Comparison of ENCODE assay signal across 32 cellular contexts in genomic region chr3:53817211-53817610, GRCh38. TPM values are rescaled to one million over a fixed set of nuclear protein-coding genes. Genes with fewer than 3 reads are reported as not detected.
"Had no signal": no experiment of that assay in that cellular context is flagged by ENCODE, and none has a peak within 500 bp of the region (broad histone marks: within the 10 kb centered on the region; RNA-seq: fewer than 3 reads in every experiment).

No MANE protein-coding gene starts in this region.

- H3K4me2 ChIP-seq: hepatocyte had no signal

- H2AFZ ChIP-seq: hepatocyte had no signal

- H3K4me1 ChIP-seq: ascending aorta, prostate gland, tibial nerve had no signal

- H3K79me2 ChIP-seq: hepatocyte had no signal

- H3K36me3 ChIP-seq: ascending aorta, esophagus squamous epithelium, ovary had no signal

- H3K4me3 Mint-ChIP-seq: activated CD4-positive, alpha-beta T cell treated with anti-CD3 and anti-CD28 coated beads for 36 hours; activated naive CD8-positive, alpha-beta T cell; activated T-cell treated with anti-CD3 and anti-CD28 coated beads, Interleukin-2, amount 50 U/mL, for 24 hours; activated T-helper 17 cell treated with anti-CD3 and anti-CD28 coated beads, Interleukin-2, amount 50 U/mL, for 72 hours; brain; naive B cell; nephron progenitor cell; stimulated activated effector memory CD8-positive, alpha-beta T cell treated with anti-CD3 and anti-CD28 coated beads, Interleukin-12 subunit alpha, Interleukin-12 subunit beta, amount 100 ng/mL, for 72 hours; stimulated activated naive CD8-positive, alpha-beta T cell treated with anti-CD3 and anti-CD28 coated beads, Interleukin-15, amount 100 ng/mL, for 72 hours had no signal

- FAIRE-seq: endometrium, frontal cortex, small intestine had no signal

- H3K9me3 ChIP-seq: ascending aorta, esophagus squamous epithelium, neutrophil, ovary, prostate gland, tibial nerve had no signal

- ATAC-seq: activated CD4-positive, alpha-beta T cell treated with anti-CD3 and anti-CD28 coated beads for 36 hours; activated T-helper 17 cell treated with anti-CD3 and anti-CD28 coated beads, Interleukin-2, amount 50 U/mL, for 72 hours; sciatic nerve; stimulated activated effector memory CD8-positive, alpha-beta T cell treated with anti-CD3 and anti-CD28 coated beads, Interleukin-12 subunit alpha, Interleukin-12 subunit beta, amount 100 ng/mL, for 72 hours; stimulated activated naive CD8-positive, alpha-beta T cell treated with anti-CD3 and anti-CD28 coated beads, Interleukin-15, amount 100 ng/mL, for 72 hours had no signal

- H3K4me1 Mint-ChIP-seq: activated CD4-positive, alpha-beta T cell treated with anti-CD3 and anti-CD28 coated beads for 36 hours; activated T-helper 17 cell treated with anti-CD3 and anti-CD28 coated beads, Interleukin-2, amount 50 U/mL, for 72 hours; nephron progenitor cell; stimulated activated naive CD8-positive, alpha-beta T cell treated with anti-CD3 and anti-CD28 coated beads, Interleukin-15, amount 100 ng/mL, for 72 hours had no signal

- H3K27ac ChIP-seq: ascending aorta, epithelial cell of prostate, esophagus squamous epithelium, hepatocyte, neutrophil, ovary, prostate gland, SK-N-MC, tibial nerve had no signal

- H3K9me3 Mint-ChIP-seq: activated T-cell treated with anti-CD3 and anti-CD28 coated beads, Interleukin-2, amount 50 U/mL, for 24 hours; activated T-helper 17 cell treated with anti-CD3 and anti-CD28 coated beads, Interleukin-2, amount 50 U/mL, for 72 hours; brain; naive B cell; nephron progenitor cell; stimulated activated effector memory CD8-positive, alpha-beta T cell treated with anti-CD3 and anti-CD28 coated beads, Interleukin-12 subunit alpha, Interleukin-12 subunit beta, amount 100 ng/mL, for 72 hours; stimulated activated naive CD8-positive, alpha-beta T cell treated with anti-CD3 and anti-CD28 coated beads, Interleukin-15, amount 100 ng/mL, for 72 hours had no signal

- DNase-seq: activated CD4-positive, alpha-beta T cell treated with anti-CD3 and anti-CD28 coated beads for 36 hours; activated CD4-positive, CD25-positive, alpha-beta regulatory T cell; activated CD8-positive, alpha-beta memory T cell treated with anti-CD3 and anti-CD28 coated beads, Interleukin-2, amount 50 U/mL, for 4 hours; activated naive CD4-positive, alpha-beta T cell; activated T-cell treated with anti-CD3 and anti-CD28 coated beads, Interleukin-2, amount 50 U/mL, for 24 hours; dermis blood vessel endothelial cell; effector CD8-positive, alpha-beta T cell; esophagus squamous epithelium; kidney glomerular epithelial cell; mammary epithelial cell; naive B cell; nephron progenitor cell; retina; small intestine; stimulated activated CD4-positive, alpha-beta T cell treated with anti-CD3 and anti-CD28 coated beads, Interleukin-4, amount 100 ng/mL, for 24 hours; stimulated activated naive CD8-positive, alpha-beta T cell treated with anti-CD3 and anti-CD28 coated beads, Interleukin-15, amount 100 ng/mL, for 72 hours had no signal

- H3K36me3 Mint-ChIP-seq: activated naive CD8-positive, alpha-beta T cell; brain; naive B cell; stimulated activated effector memory CD8-positive, alpha-beta T cell treated with anti-CD3 and anti-CD28 coated beads, Interleukin-12 subunit alpha, Interleukin-12 subunit beta, amount 100 ng/mL, for 72 hours had no signal

- H3K27me3 Mint-ChIP-seq: activated CD4-positive, alpha-beta T cell treated with anti-CD3 and anti-CD28 coated beads for 36 hours; activated naive CD8-positive, alpha-beta T cell; activated T-helper 17 cell treated with anti-CD3 and anti-CD28 coated beads, Interleukin-2, amount 50 U/mL, for 72 hours had no signal

- H3K27ac Mint-ChIP-seq: activated CD4-positive, alpha-beta T cell treated with anti-CD3 and anti-CD28 coated beads for 36 hours; activated naive CD8-positive, alpha-beta T cell; activated T-cell treated with anti-CD3 and anti-CD28 coated beads, Interleukin-2, amount 50 U/mL, for 24 hours; activated T-helper 17 cell treated with anti-CD3 and anti-CD28 coated beads, Interleukin-2, amount 50 U/mL, for 72 hours; naive B cell; stimulated activated effector memory CD8-positive, alpha-beta T cell treated with anti-CD3 and anti-CD28 coated beads, Interleukin-12 subunit alpha, Interleukin-12 subunit beta, amount 100 ng/mL, for 72 hours; stimulated activated naive CD8-positive, alpha-beta T cell treated with anti-CD3 and anti-CD28 coated beads, Interleukin-15, amount 100 ng/mL, for 72 hours had no signal

- H3K27me3 ChIP-seq: ascending aorta, cardiac muscle cell, hepatocyte, ovary, tibial nerve had no signal

- H3K4me3 ChIP-seq: ascending aorta, cardiac muscle cell, esophagus squamous epithelium, hepatocyte, ovary, prostate gland, SK-N-MC, tibial nerve had no signal

RNA-seq across cellular contexts. Expression of gene IL17RB, which starts 29.2 kb away (rescaled TPM):
- total RNA-seq: ascending aorta, dermis blood vessel endothelial cell had no signal
